ENCODE assay signal across 15 cellular contexts in the genomic region with DNA sequence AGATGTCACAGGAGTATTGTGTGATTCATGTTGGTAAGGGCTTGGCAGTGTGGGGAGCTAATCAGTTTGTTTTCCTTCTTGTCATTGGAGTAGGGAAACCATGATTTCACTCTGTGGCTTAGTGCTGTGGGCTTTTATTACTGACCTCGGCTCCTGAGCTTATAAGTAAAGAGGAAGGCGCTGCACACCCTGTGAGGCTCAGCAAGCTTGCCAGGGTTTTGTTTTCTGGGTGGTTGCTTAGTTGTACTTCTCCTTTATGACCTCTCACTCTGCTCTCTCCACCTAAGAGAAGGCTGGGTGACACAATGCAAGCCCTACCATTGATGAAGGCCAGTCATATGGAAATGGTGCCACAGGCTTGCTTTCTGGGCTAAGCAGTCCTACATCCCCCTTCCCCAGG. TPM values are rescaled to one million over a fixed set of nuclear protein-coding genes. Genes with fewer than 3 reads are reported as not detected.
DNase-seq lines count a peak whose midpoint lies in the region; ATAC-seq and TF ChIP-seq lines count a peak whose summit lies in the region.
"Had no signal": no experiment of that assay in that cellular context is flagged by ENCODE, and none has a peak within 500 bp of the region (broad histone marks: within the 10 kb centered on the region; RNA-seq: fewer than 3 reads in every experiment).

No MANE protein-coding gene starts in this region.

- CTCF ChIA-PET in PC-3 (lab: Charles Lee) = no interaction called here

- H3K9me2 ChIP-seq in PC-3 (replicated peaks; ENCODE audit: low read length) = no peaks in the 10 kb centered on the region

- TF ChIP-seq CTCF in PC-3 (conservative IDR thresholded peaks at IDR 0.05; ENCODE audit: low read depth, low read length) (no peak), stomach (IDR thresholded peaks at IDR 0.05) (no peak)

- intact Hi-C loops in PC-3 (cut with micrococcal nuclease) (loop anchor here (10.0 kb wide), 1 partner anchor 368 kb away; no protein-coding TSS in a partner anchor), left ventricle myocardium superior (cut with micrococcal nuclease) (no loop called here), stomach (cut with DNase I; ENCODE audit: low total_unique reads) (no loop called here)
- intact Hi-C loops in activated T-helper 1 cell treated with anti-CD3 and anti-CD28 coated beads, Interleukin-12 subunit alpha, Interleukin-12 subunit beta, Interleukin-2, Interleukin-4 antibody, amounts not matched to agents 30 ng/mL and 10 ng/mL and 1 ng/mL, durations not matched to agents 14 hours and 24 hours and 36 hours (cut with micrococcal nuclease) = loop anchor here (5.0 kb wide), 1 partner anchor 259 kb away; a partner anchor contains a TSS

- no peak overlapping the region for H2AFZ ChIP-seq in PC-3 (ENCODE audit: low read length)

- peaks cover 7 to 8% of the 10 kb centered on the region in 2 donors for H3K36me3 Mint-ChIP-seq in activated naive CD4-positive, alpha-beta T cell treated with anti-CD3 and anti-CD28 coated beads, Interleukin-2, amount 50 U/mL, for 72 hours
- H3K36me3 Mint-ChIP-seq in stimulated activated memory B cell treated with anti-CD40 and anti-IgM and Interleukin-4, amounts not matched to agents 10 μg/mL and 1 μg/mL and 100 μg/mL, for 72 hours = no peaks in the 10 kb centered on the region
- H3K36me3 Mint-ChIP-seq in activated T-helper 1 cell treated with anti-CD3 and anti-CD28 coated beads, Interleukin-12 subunit alpha, Interleukin-12 subunit beta, Interleukin-2, Interleukin-4 antibody, amounts not matched to agents 30 ng/mL and 10 ng/mL and 1 ng/mL, durations not matched to agents 14 hours and 24 hours and 36 hours (ENCODE audit: low read depth) = no peaks in the 10 kb centered on the region
- H3K36me3 Mint-ChIP-seq: activated CD8-positive, alpha-beta memory T cell treated with anti-CD3 and anti-CD28 coated beads, Interleukin-2, amount 10 ng/mL, durations not matched to agents 7 days and 5 days; immature natural killer cell had no signal

- H3K9me3 ChIP-seq in PC-3 (ENCODE audit: low read length) (no peaks in the 10 kb centered on the region), stomach (peaks cover 0 to 3% (median 0%) of the 10 kb centered on the region in 4 donors)
- H3K9me3 ChIP-seq: HAP-1, uterus had no signal

- H3K79me2 ChIP-seq in PC-3 (ENCODE audit: low read length) = no peaks in the 10 kb centered on the region

- H3K36me3 ChIP-seq in PC-3 (ENCODE audit: low read depth, low read length) (no peaks in the 10 kb centered on the region), stomach (no peaks in the 10 kb centered on the region)
- H3K36me3 ChIP-seq: HAP-1, uterus had no signal

- H3K4me1 ChIP-seq in PC-3 (ENCODE audit: insufficient read depth, low read length) (no peaks in the 10 kb centered on the region), stomach (peaks cover 0 to 3% (median 0%) of the 10 kb centered on the region in 4 donors)
- H3K4me1 ChIP-seq: HAP-1, uterus had no signal

- TF ChIP-seq EP300 in stomach (IDR thresholded peaks at IDR 0.05) = no peak

- no peak overlapping the region for H3K27ac Mint-ChIP-seq in activated naive CD4-positive, alpha-beta T cell treated with anti-CD3 and anti-CD28 coated beads, Interleukin-2, amount 50 U/mL, for 72 hours
- H3K27ac Mint-ChIP-seq in stimulated activated memory B cell treated with anti-CD40 and anti-IgM and Interleukin-4, amounts not matched to agents 10 μg/mL and 1 μg/mL and 100 μg/mL, for 72 hours = no peak overlapping the region
- H3K27ac Mint-ChIP-seq in activated T-helper 1 cell treated with anti-CD3 and anti-CD28 coated beads, Interleukin-12 subunit alpha, Interleukin-12 subunit beta, Interleukin-2, Interleukin-4 antibody, amounts not matched to agents 30 ng/mL and 10 ng/mL and 1 ng/mL, durations not matched to agents 14 hours and 24 hours and 36 hours = no peak overlapping the region
- H3K27ac Mint-ChIP-seq: activated CD8-positive, alpha-beta memory T cell treated with anti-CD3 and anti-CD28 coated beads, Interleukin-2, amount 10 ng/mL, durations not matched to agents 7 days and 5 days; immature natural killer cell had no signal

- H3K4me3 Mint-ChIP-seq in stimulated activated memory B cell treated with anti-CD40 and anti-IgM and Interleukin-4, amounts not matched to agents 10 μg/mL and 1 μg/mL and 100 μg/mL, for 72 hours = no peak overlapping the region
- no peak overlapping the region for H3K4me3 Mint-ChIP-seq in activated T-helper 1 cell treated with anti-CD3 and anti-CD28 coated beads, Interleukin-12 subunit alpha, Interleukin-12 subunit beta, Interleukin-2, Interleukin-4 antibody, amounts not matched to agents 30 ng/mL and 10 ng/mL and 1 ng/mL, durations not matched to agents 14 hours and 24 hours and 36 hours
- H3K4me3 Mint-ChIP-seq: activated CD8-positive, alpha-beta memory T cell treated with anti-CD3 and anti-CD28 coated beads, Interleukin-2, amount 10 ng/mL, durations not matched to agents 7 days and 5 days; immature natural killer cell had no signal

- BruUV-seq in PC-3 (replicated peaks; lab: Mats Ljungman, UMichigan) = no TSS peak

- H3K27ac ChIP-seq in PC-3 (ENCODE audit: low read length) (no peak overlapping the region), stomach (no peak overlapping the region)
- H3K27ac ChIP-seq: coronary artery, uterus had no signal

- no peaks in the 10 kb centered on the region for H3F3A ChIP-seq in PC-3 (ENCODE audit: low read length, unreplicated experiment)

- ATAC-seq in activated naive CD4-positive, alpha-beta T cell treated with anti-CD3 and anti-CD28 coated beads, Interleukin-2, amount 50 U/mL, for 72 hours = peak; percentile 13 to 65
- no peak for ATAC-seq in PC-3
- ATAC-seq in left ventricle myocardium superior = peak; percentile 37
- ATAC-seq in stimulated activated memory B cell treated with anti-CD40 and anti-IgM and Interleukin-4, amounts not matched to agents 10 μg/mL and 1 μg/mL and 100 μg/mL, for 72 hours = peak; percentile 84
- ATAC-seq: activated CD8-positive, alpha-beta memory T cell treated with anti-CD3 and anti-CD28 coated beads, Interleukin-2, amount 10 ng/mL, durations not matched to agents 7 days and 5 days; Panc1 had no signal

- no peak for TF ChIP-seq POLR2A in stomach (IDR thresholded peaks at IDR 0.05)

- no peaks in the 10 kb centered on the region for H3K27me3 ChIP-seq in PC-3 (ENCODE audit: low read length)
- no peaks in the 10 kb centered on the region for H3K27me3 ChIP-seq in stomach
- H3K27me3 ChIP-seq: uterus had no signal

- DNase-seq in activated naive CD4-positive, alpha-beta T cell treated with anti-CD3 and anti-CD28 coated beads, Interleukin-2, amount 50 U/mL, for 72 hours (ENCODE audit: low spot score in 2 of 2) = no peak
- DNase-seq in activated naive CD4-positive, alpha-beta T cell treated with anti-CD3 and anti-CD28 coated beads, Interleukin-2, amount 50 U/mL, for 16 hours = no peak
- peak; percentile 5 for DNase-seq in PC-3
- no peak for DNase-seq in left ventricle myocardium superior
- no peak for DNase-seq in activated T-helper 1 cell treated with anti-CD3 and anti-CD28 coated beads, Interleukin-12 subunit alpha, Interleukin-12 subunit beta, Interleukin-2, Interleukin-4 antibody, amounts not matched to agents 30 ng/mL and 10 ng/mL and 1 ng/mL, durations not matched to agents 14 hours and 24 hours and 36 hours (ENCODE audit: low spot score)
- no peak for DNase-seq in NCI-H1436 (lab: John Stamatoyannopoulos, UW)
- DNase-seq in stomach = no peak
- DNase-seq: activated CD8-positive, alpha-beta memory T cell treated with anti-CD3 and anti-CD28 coated beads, Interleukin-2, amount 10 ng/mL, durations not matched to agents 7 days and 5 days; DMS153; immature natural killer cell; uterus had no signal

- no peaks in the 10 kb centered on the region for H4K20me1 ChIP-seq in PC-3 (ENCODE audit: low read length)

- H3K4me3 ChIP-seq in PC-3 (ENCODE audit: low read length) (no peak overlapping the region), stomach (no peak overlapping the region)
- H3K4me3 ChIP-seq: coronary artery, HAP-1, uterus had no signal

- 74 to 91% (median 78%) methylated on average over 2 of the region's 2 CpGs for WGBS in stomach, 5 donors

- POLR2A ChIA-PET in PC-3 (lab: Charles Lee; ENCODE audit: unreplicated experiment) = no interaction called here

- peaks cover 9% of the 10 kb centered on the region for H3K4me1 Mint-ChIP-seq in stimulated activated memory B cell treated with anti-CD40 and anti-IgM and Interleukin-4, amounts not matched to agents 10 μg/mL and 1 μg/mL and 100 μg/mL, for 72 hours
- H3K4me1 Mint-ChIP-seq in activated T-helper 1 cell treated with anti-CD3 and anti-CD28 coated beads, Interleukin-12 subunit alpha, Interleukin-12 subunit beta, Interleukin-2, Interleukin-4 antibody, amounts not matched to agents 30 ng/mL and 10 ng/mL and 1 ng/mL, durations not matched to agents 14 hours and 24 hours and 36 hours (ENCODE audit: low read depth) = no peaks in the 10 kb centered on the region
- H3K4me1 Mint-ChIP-seq: immature natural killer cell had no signal

- no peaks in the 10 kb centered on the region for H3K27me3 Mint-ChIP-seq in stimulated activated memory B cell treated with anti-CD40 and anti-IgM and Interleukin-4, amounts not matched to agents 10 μg/mL and 1 μg/mL and 100 μg/mL, for 72 hours
- peaks cover 14% of the 10 kb centered on the region for H3K27me3 Mint-ChIP-seq in activated T-helper 1 cell treated with anti-CD3 and anti-CD28 coated beads, Interleukin-12 subunit alpha, Interleukin-12 subunit beta, Interleukin-2, Interleukin-4 antibody, amounts not matched to agents 30 ng/mL and 10 ng/mL and 1 ng/mL, durations not matched to agents 14 hours and 24 hours and 36 hours (ENCODE audit: insufficient read depth)

- no peak overlapping the region for H3K9ac ChIP-seq in PC-3 (ENCODE audit: low read length)

- peaks cover 0 to 11% of the 10 kb centered on the region in 2 donors for H3K9me3 Mint-ChIP-seq in activated naive CD4-positive, alpha-beta T cell treated with anti-CD3 and anti-CD28 coated beads, Interleukin-2, amount 50 U/mL, for 72 hours
- H3K9me3 Mint-ChIP-seq in stimulated activated memory B cell treated with anti-CD40 and anti-IgM and Interleukin-4, amounts not matched to agents 10 μg/mL and 1 μg/mL and 100 μg/mL, for 72 hours = peaks cover 5% of the 10 kb centered on the region
- peaks cover 7% of the 10 kb centered on the region for H3K9me3 Mint-ChIP-seq in activated T-helper 1 cell treated with anti-CD3 and anti-CD28 coated beads, Interleukin-12 subunit alpha, Interleukin-12 subunit beta, Interleukin-2, Interleukin-4 antibody, amounts not matched to agents 30 ng/mL and 10 ng/mL and 1 ng/mL, durations not matched to agents 14 hours and 24 hours and 36 hours

- H3K4me2 ChIP-seq in PC-3 (ENCODE audit: low read length) = no peak overlapping the region

RNA-seq across cellular contexts. Expression of a gene that starts 22.5 kb away (rescaled TPM):
- under 1 TPM in 1 of 2 donors, not detected in 1; 0.10 TPM for total RNA-seq in activated naive CD4-positive, alpha-beta T cell treated with anti-CD3 and anti-CD28 coated beads, Interleukin-2, amount 50 U/mL, for 72 hours
- 0.12 TPM in 1 of 2 replicates, not detected in the other for total RNA-seq in PC-3 (2014; rRNA removed)
- total RNA-seq in left ventricle myocardium superior = 0.69 TPM
- 0.07 and 0.16 TPM in 2 replicates for total RNA-seq in activated T-helper 1 cell treated with anti-CD3 and anti-CD28 coated beads, Interleukin-12 subunit alpha, Interleukin-12 subunit beta, Interleukin-2, Interleukin-4 antibody, amounts not matched to agents 30 ng/mL and 10 ng/mL and 1 ng/mL, durations not matched to agents 14 hours and 24 hours and 36 hours
- 100 to 1,000 TPM in 1 of 5 donors, 10 to 100 TPM in 1, 1 to 10 TPM in 2, not detected in 1; 3.5 to 243 (median 18.1) TPM for total RNA-seq in stomach
- 1 to 10 TPM in 2 of 3 donors, under 1 TPM in 1; 0.56 to 1.4 (median 1.3) TPM for polyA plus RNA-seq in stomach

Comparison
In these comparisons a context has a peak if more than half of its experiments do, and no peak if none do; other contexts are left out.
1. intact Hi-C loops: an anchor here in PC-3 (10.0 kb wide) and activated T-helper 1 cell treated with anti-CD3 and anti-CD28 coated beads, Interleukin-12 subunit alpha, Interleukin-12 subunit beta, Interleukin-2, Interleukin-4 antibody, amounts not matched to agents 30 ng/mL and 10 ng/mL and 1 ng/mL, durations not matched to agents 14 hours and 24 hours and 36 hours (5.0 kb wide); none called in left ventricle myocardium superior and stomach.